ENCODE assay signal across 9 cellular contexts in genomic region chr15:31216210-31216911, GRCh38.
DNase-seq lines count a peak whose midpoint lies in the region; ATAC-seq, FAIRE-seq and TF ChIP-seq lines count a peak whose summit lies in the region.
"Had no signal": no experiment of that assay in that cellular context is flagged by ENCODE, and none has a peak within 500 bp of the region (broad histone marks: within the 10 kb centered on the region; RNA-seq: fewer than 3 reads in every experiment).

No MANE protein-coding gene starts in this region.

- peak overlapping the region; percentile 91 for H3K27ac Mint-ChIP-seq in activated T-helper 1 cell treated with anti-CD3 and anti-CD28 coated beads, Interleukin-12 subunit alpha, Interleukin-12 subunit beta, Interleukin-2, Interleukin-4 antibody, amounts not matched to agents 30 ng/mL and 10 ng/mL and 1 ng/mL, durations not matched to agents 14 hours and 24 hours and 36 hours

- TF ChIP-seq CTCF in BE2C (IDR thresholded peaks at IDR 0.05; ENCODE audit: low read depth, low read length) = no peak
- no peak for TF ChIP-seq CTCF in uterus (IDR thresholded peaks at IDR 0.05)

- H3K4ac ChIP-seq in neuronal stem cell (ENCODE audit: low read length) = no peak overlapping the region

- peaks cover 3% of the 10 kb centered on the region for H3K4me1 ChIP-seq in BE2C
- H3K4me1 ChIP-seq in neuronal stem cell (ENCODE audit: control insufficient read depth in 2 of 2, insufficient read depth in 1 of 2, low read depth in 1 of 2, low read length in 2 of 2) = peaks cover 4 to 7% of the 10 kb centered on the region in 2 donors
- H3K4me1 ChIP-seq in uterus = peaks cover 0 to 6% of the 10 kb centered on the region in 2 donors

- no peak overlapping the region for H2AK5ac ChIP-seq in neuronal stem cell (ENCODE audit: low read depth, low read length)

- no peak overlapping the region for H2BK120ac ChIP-seq in neuronal stem cell (ENCODE audit: low read depth, low read length)

- intact Hi-C loops in activated T-helper 1 cell treated with anti-CD3 and anti-CD28 coated beads, Interleukin-12 subunit alpha, Interleukin-12 subunit beta, Interleukin-2, Interleukin-4 antibody, amounts not matched to agents 30 ng/mL and 10 ng/mL and 1 ng/mL, durations not matched to agents 14 hours and 24 hours and 36 hours (cut with micrococcal nuclease) = loop anchor here (2.0 kb wide), 2 partner anchors 14 to 50 kb away; no protein-coding TSS in a partner anchor
- intact Hi-C loops in uterus (cut with DNase I; ENCODE audit: low total_unique reads) = no loop called here

- H3K27me3 Mint-ChIP-seq in activated T-helper 1 cell treated with anti-CD3 and anti-CD28 coated beads, Interleukin-12 subunit alpha, Interleukin-12 subunit beta, Interleukin-2, Interleukin-4 antibody, amounts not matched to agents 30 ng/mL and 10 ng/mL and 1 ng/mL, durations not matched to agents 14 hours and 24 hours and 36 hours (ENCODE audit: insufficient read depth) = no peaks in the 10 kb centered on the region

- H3K36me3 Mint-ChIP-seq in activated T-helper 1 cell treated with anti-CD3 and anti-CD28 coated beads, Interleukin-12 subunit alpha, Interleukin-12 subunit beta, Interleukin-2, Interleukin-4 antibody, amounts not matched to agents 30 ng/mL and 10 ng/mL and 1 ng/mL, durations not matched to agents 14 hours and 24 hours and 36 hours (ENCODE audit: low read depth) = peaks cover 2% of the 10 kb centered on the region

- H2AFZ ChIP-seq in neuronal stem cell (ENCODE audit: low read length) = peak overlapping the region; percentile 93

- H3K18ac ChIP-seq in neuronal stem cell (ENCODE audit: low read length) = peak overlapping the region; percentile 12

- H3K4me3 ChIP-seq in BE2C (ENCODE audit: low read depth, low read length) (peak overlapping the region; percentile 58), neuronal stem cell (ENCODE audit: low read length in 2 of 2) (peak overlapping the region; percentile 19 to 82), uterus (peak overlapping the region; percentile 29 to 59)

- WGBS in neuronal stem cell (ENCODE audit: extremely low coverage in 2 of 2, insufficient read length in 2 of 2, insufficient replicate concordance in 1 of 2), 2 donors = no CpG with 5 or more reads among the region's 30 CpGs

- in situ Hi-C loops in GM18951 (cut with MboI; ENCODE audit: low sequenced_read_pairs, unreplicated experiment) = loop anchor here (25.0 kb wide), 1 partner anchor 221 kb away; no protein-coding TSS in a partner anchor

- peak overlapping the region; percentile 95 for H3K4me2 ChIP-seq in neuronal stem cell (ENCODE audit: insufficient read depth, low read length, poor library complexity, severe bottlenecking)

- H3K79me1 ChIP-seq in neuronal stem cell (ENCODE audit: low read depth, low read length) = no peaks in the 10 kb centered on the region

- H3K4me3 Mint-ChIP-seq in activated T-helper 1 cell treated with anti-CD3 and anti-CD28 coated beads, Interleukin-12 subunit alpha, Interleukin-12 subunit beta, Interleukin-2, Interleukin-4 antibody, amounts not matched to agents 30 ng/mL and 10 ng/mL and 1 ng/mL, durations not matched to agents 14 hours and 24 hours and 36 hours = peak overlapping the region; percentile 84

- peak overlapping the region; percentile 18 for H3K9ac ChIP-seq in neuronal stem cell (ENCODE audit: low read depth, low read length, poor library complexity)

- peak; percentile 81 for DNase-seq in BE2C
- DNase-seq in NOMO-1 (lab: John Stamatoyannopoulos, UW; ENCODE audit: unreplicated experiment in 2 of 2) = peak; percentile 95 to 99
- peak; percentile 65 for DNase-seq in activated T-helper 1 cell treated with anti-CD3 and anti-CD28 coated beads, Interleukin-12 subunit alpha, Interleukin-12 subunit beta, Interleukin-2, Interleukin-4 antibody, amounts not matched to agents 30 ng/mL and 10 ng/mL and 1 ng/mL, durations not matched to agents 14 hours and 24 hours and 36 hours (ENCODE audit: low spot score)
- peak; percentile 59 to 67 for DNase-seq in frontal cortex (ENCODE audit: low spot score in 2 of 2)
- DNase-seq in neuronal stem cell (ENCODE audit: low spot score) = peak; percentile 17
- peak; percentile 84 to 92 for DNase-seq in uterus

- peak overlapping the region; percentile 60 for H2BK15ac ChIP-seq in neuronal stem cell (ENCODE audit: low read length)

- no peak overlapping the region for H3K14ac ChIP-seq in neuronal stem cell (ENCODE audit: low read length)

- H3K23ac ChIP-seq in neuronal stem cell (ENCODE audit: low read depth, low read length, poor library complexity) = no peak overlapping the region

- H3K9me3 Mint-ChIP-seq in activated T-helper 1 cell treated with anti-CD3 and anti-CD28 coated beads, Interleukin-12 subunit alpha, Interleukin-12 subunit beta, Interleukin-2, Interleukin-4 antibody, amounts not matched to agents 30 ng/mL and 10 ng/mL and 1 ng/mL, durations not matched to agents 14 hours and 24 hours and 36 hours = peaks cover 6% of the 10 kb centered on the region

- H4K91ac ChIP-seq in neuronal stem cell (ENCODE audit: low read depth, low read length, poor library complexity) = no peak overlapping the region

- TF ChIP-seq POLR2A in GM18951 (IDR thresholded peaks at IDR 0.05; ENCODE audit: extremely low read depth, insufficient read depth, insufficient read length) (peak; percentile 59), uterus (IDR thresholded peaks at IDR 0.05) (no peak)

- peak; percentile 34 for ATAC-seq in HG03135 (IDR thresholded peaks at IDR 0.05; ENCODE audit: unreplicated experiment)

- no peaks in the 10 kb centered on the region; the same call in 1 of the 2 replicates for H3K9me3 ChIP-seq in BE2C
- H3K9me3 ChIP-seq in neuronal stem cell (replicated peaks in 1 of 2; ENCODE audit: control insufficient read depth in 2 of 2, insufficient read depth in 1 of 2, low read depth in 1 of 2, low read length in 2 of 2) = no peaks in the 10 kb centered on the region
- no peaks in the 10 kb centered on the region for H3K9me3 ChIP-seq in uterus

- no peaks in the 10 kb centered on the region for H3K27me3 ChIP-seq in BE2C
- peaks cover 0 to 36% (median 6%) of the 10 kb centered on the region in 3 experiments for H3K27me3 ChIP-seq in neuronal stem cell (ENCODE audit: control insufficient read depth in 3 of 3, insufficient read depth in 3 of 3, low read depth in 1 of 3, low read length in 3 of 3)
- H3K27me3 ChIP-seq in uterus = no peaks in the 10 kb centered on the region

- H4K8ac ChIP-seq in neuronal stem cell (ENCODE audit: low read depth, low read length) = no peak overlapping the region

- no peaks in the 10 kb centered on the region for H3K36me3 ChIP-seq in BE2C
- H3K36me3 ChIP-seq in neuronal stem cell (replicated peaks in 1 of 2; ENCODE audit: control insufficient read depth in 2 of 2, insufficient read depth in 2 of 2, low read length in 2 of 2) = no peaks in the 10 kb centered on the region
- H3K36me3 ChIP-seq in uterus = no peaks in the 10 kb centered on the region

- H2BK5ac ChIP-seq in neuronal stem cell (ENCODE audit: low read length) = no peak overlapping the region

- no peak overlapping the region for H3K27ac ChIP-seq in neuronal stem cell (replicated peaks; ENCODE audit: low read length)
- peak overlapping the region; percentile 80 to 90 for H3K27ac ChIP-seq in uterus

- H3K4me1 Mint-ChIP-seq in activated T-helper 1 cell treated with anti-CD3 and anti-CD28 coated beads, Interleukin-12 subunit alpha, Interleukin-12 subunit beta, Interleukin-2, Interleukin-4 antibody, amounts not matched to agents 30 ng/mL and 10 ng/mL and 1 ng/mL, durations not matched to agents 14 hours and 24 hours and 36 hours (ENCODE audit: low read depth) = peaks cover 44% of the 10 kb centered on the region

- no peak for FAIRE-seq in frontal cortex (lab: Jason Lieb, UNC)
- FAIRE-seq: TTC549 had no signal

- peak overlapping the region; percentile 14 for H2BK12ac ChIP-seq in neuronal stem cell (ENCODE audit: low read length)

Comparison
In these comparisons a context has a peak if more than half of its experiments do, and no peak if none do; other contexts are left out.
1. DNase-seq: peak in every context shown above with its lines; median percentile 97 in NOMO-1; 88 in uterus; 81 in BE2C; 65 in activated T-helper 1 cell treated with anti-CD3 and anti-CD28 coated beads, Interleukin-12 subunit alpha, Interleukin-12 subunit beta, Interleukin-2, Interleukin-4 antibody, amounts not matched to agents 30 ng/mL and 10 ng/mL and 1 ng/mL, durations not matched to agents 14 hours and 24 hours and 36 hours; 63 in frontal cortex; 17 in neuronal stem cell.